In the genomic region with DNA sequence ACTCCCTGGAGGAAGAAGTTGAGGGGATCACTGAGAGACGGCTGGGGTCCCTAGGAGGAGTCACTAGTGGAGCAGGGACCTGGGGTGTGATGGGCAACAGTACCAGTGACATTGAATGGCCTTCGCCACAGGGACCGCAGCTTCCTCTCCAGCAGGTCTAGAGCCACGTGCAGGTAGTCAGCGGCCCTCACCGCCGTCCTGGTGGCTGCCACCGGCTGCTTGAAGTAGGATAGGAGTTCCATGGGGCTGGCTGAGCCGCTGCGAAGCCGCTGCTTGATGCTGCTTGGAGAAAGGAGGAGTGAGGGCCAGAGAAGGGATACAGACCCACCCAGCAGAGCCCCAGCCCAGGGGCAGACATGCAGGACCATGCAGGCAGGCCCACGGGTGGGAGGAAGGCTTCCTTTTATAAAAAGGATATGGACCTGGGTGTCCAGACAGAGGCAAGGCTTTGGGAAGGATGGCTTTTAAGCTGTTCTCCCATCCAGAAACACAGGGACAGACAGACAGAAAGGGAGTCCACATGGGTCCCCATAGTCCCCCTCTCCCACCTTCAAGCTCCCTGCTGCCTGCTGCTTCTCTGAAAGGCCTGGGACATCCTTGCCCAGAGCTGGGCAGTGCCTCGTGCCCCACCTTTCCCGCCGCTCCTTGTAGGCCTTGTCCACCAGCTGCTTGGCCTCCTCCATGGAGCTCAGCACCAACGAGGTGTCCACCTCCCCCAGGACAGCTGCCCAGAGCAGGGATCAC, we compare ENCODE assay signal across 22 cellular contexts. TPM values are rescaled to one million over a fixed set of nuclear protein-coding genes. Genes with fewer than 3 reads are reported as not detected.
DNase-seq lines count a peak whose midpoint lies in the region; ATAC-seq and TF ChIP-seq lines count a peak whose summit lies in the region.
"Had no signal": no experiment of that assay in that cellular context is flagged by ENCODE, and none has a peak within 500 bp of the region (broad histone marks: within the 10 kb centered on the region; RNA-seq: fewer than 3 reads in every experiment).

No MANE protein-coding gene starts in this region.

- H3K27me3 Mint-ChIP-seq in activated CD4-positive, alpha-beta T cell treated with anti-CD3 and anti-CD28 coated beads for 36 hours, result peaks cover 17% of the 10 kb centered on the region
- peaks cover 24% of the 10 kb centered on the region for H3K27me3 Mint-ChIP-seq in dendritic cell treated with granulocyte-macrophage colony-stimulating factor and Interleukin-4, amounts not matched to agents 40 ng/mL and 50 ng/mL, for 4 days

- H3K27ac ChIP-seq in psoas muscle, result no peak overlapping the region
- H3K27ac ChIP-seq: skin epidermis had no signal

- 82 to 85% (median 83%) methylated on average over 14 to 16 of the region's 16 CpGs for WGBS in psoas muscle, 3 donors

- H3K4me1 Mint-ChIP-seq in activated CD4-positive, alpha-beta T cell treated with anti-CD3 and anti-CD28 coated beads for 36 hours, result peaks cover 4% of the 10 kb centered on the region
- H3K4me1 Mint-ChIP-seq in dendritic cell treated with granulocyte-macrophage colony-stimulating factor and Interleukin-4, amounts not matched to agents 40 ng/mL and 50 ng/mL, for 4 days (ENCODE audit: low read depth), result peaks cover 81% of the 10 kb centered on the region
- H3K4me1 Mint-ChIP-seq: IgD-negative memory B cell had no signal

- H3K27ac Mint-ChIP-seq in activated CD4-positive, alpha-beta T cell treated with anti-CD3 and anti-CD28 coated beads for 36 hours, result no peak overlapping the region
- H3K27ac Mint-ChIP-seq in dendritic cell treated with granulocyte-macrophage colony-stimulating factor and Interleukin-4, amounts not matched to agents 40 ng/mL and 50 ng/mL, for 4 days, result peak overlapping the region; percentile 78

- DNase-seq in activated CD4-positive, alpha-beta T cell treated with anti-CD3 and anti-CD28 coated beads for 36 hours, result peak; percentile 27
- DNase-seq in activated CD4-positive, alpha-beta T cell treated with anti-CD3 and anti-CD28 coated beads for 1 hour, result no peak
- DNase-seq in GM13976 (ENCODE audit: low spot score) (peak; percentile 33), psoas muscle (no peak), EL (no peak), hypothalamus (lab: John Stamatoyannopoulos, UW) (no peak), ACHN (no peak)
- DNase-seq: Caco-2; glutamatergic neuron; NCI-H1436 treated with DMSO at 0.1 percent for 48 hours; NCI-H2227 treated with DMSO at 0.1 percent for 48 hours; occipital lobe; SHP77; stimulated activated naive CD4-positive, alpha-beta T cell had no signal

- peaks cover 0 to 16% (median 3%) of the 10 kb centered on the region in 3 donors for H3K27me3 ChIP-seq in psoas muscle (ENCODE audit: insufficient read depth in 3 of 3, low read length in 2 of 3)

- in situ Hi-C loops in GM13976 (cut with MboI; ENCODE audit: low sequenced_read_pairs, unreplicated experiment), result no loop called here
- in situ Hi-C loops in ACHN (cut with HindIII; ENCODE audit: low pct_ligation_motif_present, low pct_unique_long_range_greater_than_20kb, low sequenced_read_pairs), result no loop called here

- H3K4me1 ChIP-seq in psoas muscle, result no peaks in the 10 kb centered on the region
- H3K4me1 ChIP-seq: Caco-2 had no signal

- no peak for ATAC-seq in activated CD4-positive, alpha-beta T cell treated with anti-CD3 and anti-CD28 coated beads for 36 hours
- no peak for ATAC-seq in psoas muscle

- no peaks in the 10 kb centered on the region for H3K36me3 Mint-ChIP-seq in activated CD4-positive, alpha-beta T cell treated with anti-CD3 and anti-CD28 coated beads for 36 hours (ENCODE audit: low read depth)
- H3K36me3 Mint-ChIP-seq in dendritic cell treated with granulocyte-macrophage colony-stimulating factor and Interleukin-4, amounts not matched to agents 40 ng/mL and 50 ng/mL, for 4 days (ENCODE audit: low read depth), result no peaks in the 10 kb centered on the region
- H3K36me3 Mint-ChIP-seq: IgD-negative memory B cell had no signal

- no peaks in the 10 kb centered on the region for H3K9me3 Mint-ChIP-seq in activated CD4-positive, alpha-beta T cell treated with anti-CD3 and anti-CD28 coated beads for 36 hours (ENCODE audit: low read depth)
- no peaks in the 10 kb centered on the region for H3K9me3 Mint-ChIP-seq in dendritic cell treated with granulocyte-macrophage colony-stimulating factor and Interleukin-4, amounts not matched to agents 40 ng/mL and 50 ng/mL, for 4 days
- H3K9me3 Mint-ChIP-seq: IgD-negative memory B cell had no signal

- no peaks in the 10 kb centered on the region for H3K36me3 ChIP-seq in psoas muscle (ENCODE audit: insufficient read depth in 1 of 2, low read depth in 1 of 2)
- H3K36me3 ChIP-seq: esophagus muscularis mucosa had no signal

- intact Hi-C loops in activated CD4-positive, alpha-beta T cell treated with anti-CD3 and anti-CD28 coated beads for 36 hours (cut with DNase I, micrococcal nuclease), result no loop called here
- intact Hi-C loops in dendritic cell treated with granulocyte-macrophage colony-stimulating factor and Interleukin-4, amounts not matched to agents 40 ng/mL and 50 ng/mL, for 4 days (cut with micrococcal nuclease), result loop anchor here (2.0 kb wide), 1 partner anchor 73 kb away; the partner anchor contains the start of gene SUPT4H1
- intact Hi-C loops in psoas muscle (cut with DNase I), result no loop called here

- TF ChIP-seq CTCF in GM13976 (IDR thresholded peaks at IDR 0.05; ENCODE audit: borderline replicate concordance, control extremely low read depth, extremely low read depth, insufficient read depth, missing control alignments), result no peak
- TF ChIP-seq CTCF in psoas muscle (IDR thresholded peaks at IDR 0.05), result no peak

- no peak overlapping the region for H3K4me3 Mint-ChIP-seq in activated CD4-positive, alpha-beta T cell treated with anti-CD3 and anti-CD28 coated beads for 36 hours
- H3K4me3 Mint-ChIP-seq in dendritic cell treated with granulocyte-macrophage colony-stimulating factor and Interleukin-4, amounts not matched to agents 40 ng/mL and 50 ng/mL, for 4 days, result peak overlapping the region; percentile 77
- H3K4me3 Mint-ChIP-seq: IgD-negative memory B cell had no signal

- no peaks in the 10 kb centered on the region for H3K9me3 ChIP-seq in psoas muscle
- H3K9me3 ChIP-seq: Caco-2, esophagus muscularis mucosa had no signal

- CTCF ChIA-PET in activated CD4-positive, alpha-beta T cell treated with anti-CD3 and anti-CD28 coated beads for 36 hours (lab: Charles Lee), result interaction anchor here (0.9 to 1.6 kb wide), 3 partner anchors 25 to 99 kb away, joined by 3 to 6 read pairs (median 3); no protein-coding TSS in a partner anchor

- H3K4me3 ChIP-seq in psoas muscle, result peak overlapping the region; percentile 60

- POLR2A ChIA-PET in activated CD4-positive, alpha-beta T cell treated with anti-CD3 and anti-CD28 coated beads for 36 hours (lab: Charles Lee), result no interaction called here

RNA-seq across cellular contexts. Expression of gene MPO, which starts 0.8 kb away (rescaled TPM):
- under 1 TPM in 1 of 2 experiments, not detected in 1; 0.07 TPM for total RNA-seq in activated CD4-positive, alpha-beta T cell treated with anti-CD3 and anti-CD28 coated beads for 36 hours
- under 1 TPM; 0.38 to 0.95 (median 0.57) TPM for total RNA-seq in psoas muscle
- under 1 TPM; 0.11 to 0.26 (median 0.14) TPM for polyA plus RNA-seq in psoas muscle
- total RNA-seq: A673, dermis blood vessel endothelial cell, occipital lobe had no signal
- polyA plus RNA-seq: IgD-negative memory B cell had no signal

RNA-seq across cellular contexts. Expression of gene LPO, which starts 41.5 kb away (rescaled TPM):
- total RNA-seq in activated CD4-positive, alpha-beta T cell treated with anti-CD3 and anti-CD28 coated beads for 36 hours, result under 1 TPM in 1 of 2 experiments, not detected in 1; 0.14 TPM
- not detected for total RNA-seq in psoas muscle
- under 1 TPM in 1 of 3 donors, not detected in 2; 0.01 TPM for polyA plus RNA-seq in psoas muscle
- total RNA-seq: esophagus muscularis mucosa, mesenteric fat pad, occipital lobe, urinary bladder had no signal
- polyA plus RNA-seq: IgD-negative memory B cell, urinary bladder had no signal

RNA-seq across cellular contexts. Expression of gene TSPOAP1, which starts 48.7 kb away (rescaled TPM):
- 10 to 100 TPM; 11.8 to 12.4 TPM for total RNA-seq in activated CD4-positive, alpha-beta T cell treated with anti-CD3 and anti-CD28 coated beads for 36 hours
- 1 to 10 TPM; 2.3 to 6.6 (median 4.4) TPM for total RNA-seq in psoas muscle
- polyA plus RNA-seq in psoas muscle, result 1 to 10 TPM in 2 of 3 donors, under 1 TPM in 1; 0.40 to 2.1 (median 1.2) TPM

Comparison
In these comparisons a context has a peak if more than half of its experiments do, and no peak if none do; other contexts are left out.
1. DNase-seq: peak in activated CD4-positive, alpha-beta T cell treated with anti-CD3 and anti-CD28 coated beads for 36 hours (single experiment) and GM13976 (single experiment); none in activated CD4-positive, alpha-beta T cell treated with anti-CD3 and anti-CD28 coated beads for 1 hour (single experiment), psoas muscle (0 of 2), EL (single experiment), hypothalamus (0 of 51) and ACHN (single experiment).